18 cellular contexts compared by ENCODE assay signal in genomic region chr14:44866770-44867169, GRCh38.
DNase-seq lines count a peak whose midpoint lies in the region; ATAC-seq and TF ChIP-seq lines count a peak whose summit lies in the region.
"Had no signal": no experiment of that assay in that cellular context is flagged by ENCODE, and none has a peak within 500 bp of the region (broad histone marks: within the 10 kb centered on the region; RNA-seq: fewer than 3 reads in every experiment).

No MANE protein-coding gene starts in this region.

- no peak overlapping the region for H2AFZ ChIP-seq in trophoblast cell (ENCODE audit: insufficient read depth, low read length, poor library complexity)

- H2BK12ac ChIP-seq in trophoblast cell (ENCODE audit: low read length), result no peak overlapping the region

- H3K27me3 ChIP-seq in trophoblast cell (ENCODE audit: insufficient read depth, low read length), result no peaks in the 10 kb centered on the region
- H3K27me3 ChIP-seq in upper lobe of right lung, result no peaks in the 10 kb centered on the region
- no peaks in the 10 kb centered on the region for H3K27me3 ChIP-seq in SJCRH30
- H3K27me3 ChIP-seq: BLaER1 treated with 17β-estradiol and CSF1 and Interleukin-3, amounts not matched to agents 10 nM and 100 nM had no signal

- H3K4me1 ChIP-seq in trophoblast cell (ENCODE audit: control insufficient read depth in 1 of 2, insufficient read depth in 2 of 2, low read length in 2 of 2) (no peaks in the 10 kb centered on the region), upper lobe of right lung (no peaks in the 10 kb centered on the region), SJCRH30 (no peaks in the 10 kb centered on the region)
- H3K4me1 ChIP-seq: A549, Caco-2 had no signal

- no peaks in the 10 kb centered on the region for H3K79me2 ChIP-seq in trophoblast cell (ENCODE audit: control insufficient read depth, insufficient read depth, low read length, poor library complexity)

- no peak overlapping the region for H3K18ac ChIP-seq in trophoblast cell (ENCODE audit: low read length)

- DNase-seq in stimulated activated naive CD8-positive, alpha-beta T cell treated with anti-CD3 and anti-CD28 coated beads, Interleukin-15, Interleukin-2, amounts not matched to agents 100 U/mL and 50 U/mL, for 24 hours, result no peak
- DNase-seq in stimulated activated naive CD8-positive, alpha-beta T cell treated with anti-CD3 and anti-CD28 coated beads, Interleukin-15, amount 100 ng/mL, for 72 hours, result no peak
- no peak for DNase-seq in trophoblast cell
- DNase-seq in upper lobe of right lung, result no peak
- DNase-seq in SJCRH30, result no peak
- DNase-seq: AML-193; Caco-2; Calu3; CD4-positive, alpha-beta T cell; CD8-positive, alpha-beta T cell; DMS79 treated with DMSO at 0.1 percent for 48 hours; GF-D8 had no signal

- H3K27ac Mint-ChIP-seq in stimulated activated naive CD8-positive, alpha-beta T cell treated with anti-CD3 and anti-CD28 coated beads, Interleukin-15, amount 100 ng/mL, for 72 hours, result no peak overlapping the region
- H3K27ac Mint-ChIP-seq: B cell; CD4-positive, alpha-beta T cell; CD8-positive, alpha-beta T cell had no signal

- no peak overlapping the region for H3K4me2 ChIP-seq in trophoblast cell (ENCODE audit: low read length)
- H3K4me2 ChIP-seq: A549; BLaER1 treated with 17β-estradiol and CSF1 and Interleukin-3, amounts not matched to agents 10 nM and 100 nM had no signal

- H3K14ac ChIP-seq in trophoblast cell (ENCODE audit: low read length), result no peak overlapping the region

- H3K4me3 ChIP-seq in trophoblast cell (ENCODE audit: low read depth, low read length) (peak overlapping the region; percentile 5), upper lobe of right lung (no peak overlapping the region), SJCRH30 (no peak overlapping the region)
- H3K4me3 ChIP-seq: A549; BLaER1 treated with 17β-estradiol and CSF1 and Interleukin-3, amounts not matched to agents 10 nM and 100 nM had no signal

- peaks cover 7 to 9% of the 10 kb centered on the region in 2 donors for H3K9me3 Mint-ChIP-seq in stimulated activated naive CD8-positive, alpha-beta T cell treated with anti-CD3 and anti-CD28 coated beads, Interleukin-15, amount 100 ng/mL, for 72 hours
- H3K9me3 Mint-ChIP-seq: CD4-positive, alpha-beta T cell had no signal

- H4K8ac ChIP-seq in trophoblast cell (ENCODE audit: low read depth, low read length), result no peak overlapping the region

- no peak overlapping the region for H4K12ac ChIP-seq in trophoblast cell (ENCODE audit: low read depth, low read length)

- H3K36me3 ChIP-seq in trophoblast cell (ENCODE audit: control insufficient read depth in 1 of 2, insufficient read depth in 2 of 2, low read length in 2 of 2), result no peaks in the 10 kb centered on the region
- H3K36me3 ChIP-seq in upper lobe of right lung, result no peaks in the 10 kb centered on the region
- H3K36me3 ChIP-seq in SJCRH30, result no peaks in the 10 kb centered on the region
- H3K36me3 ChIP-seq: BLaER1 treated with 17β-estradiol and CSF1 and Interleukin-3, amounts not matched to agents 10 nM and 100 nM had no signal

- no peaks in the 10 kb centered on the region for H3K79me1 ChIP-seq in trophoblast cell (ENCODE audit: low read length)

- H3K27me3 Mint-ChIP-seq in stimulated activated naive CD8-positive, alpha-beta T cell treated with anti-CD3 and anti-CD28 coated beads, Interleukin-15, amount 100 ng/mL, for 72 hours, result peaks cover 7% of the 10 kb centered on the region

- H3K27ac ChIP-seq in trophoblast cell (ENCODE audit: low read depth, low read length) (no peak overlapping the region), upper lobe of right lung (no peak overlapping the region), SJCRH30 (no peak overlapping the region)
- H3K27ac ChIP-seq: 22Rv1; A549; BLaER1 treated with 17β-estradiol and CSF1 and Interleukin-3, amounts not matched to agents 10 nM and 100 nM; C4-2B had no signal

- TF ChIP-seq CTCF in upper lobe of right lung (IDR thresholded peaks at IDR 0.05), result no peak

- H2BK120ac ChIP-seq in trophoblast cell (ENCODE audit: insufficient read depth, low read length, poor library complexity), result no peak overlapping the region

- no CpG with 5 or more reads among the region's 1 CpG for WGBS in trophoblast cell (ENCODE audit: extremely low coverage, insufficient coverage, insufficient read length)

- intact Hi-C loops in upper lobe of right lung (cut with DNase I), result no loop called here

- H3K4me1 Mint-ChIP-seq in stimulated activated naive CD8-positive, alpha-beta T cell treated with anti-CD3 and anti-CD28 coated beads, Interleukin-15, amount 100 ng/mL, for 72 hours, result no peaks in the 10 kb centered on the region
- H3K4me1 Mint-ChIP-seq: B cell had no signal

- no peak overlapping the region for H3K23ac ChIP-seq in trophoblast cell (ENCODE audit: low read length)

- H3K9ac ChIP-seq in trophoblast cell (ENCODE audit: low read length), result no peak overlapping the region
- H3K9ac ChIP-seq: BLaER1 treated with 17β-estradiol and CSF1 and Interleukin-3, amounts not matched to agents 10 nM and 100 nM had no signal

- no peak overlapping the region for H3K4ac ChIP-seq in trophoblast cell (ENCODE audit: low read depth, low read length)

- no peak overlapping the region for H3K4me3 Mint-ChIP-seq in stimulated activated naive CD8-positive, alpha-beta T cell treated with anti-CD3 and anti-CD28 coated beads, Interleukin-15, amount 100 ng/mL, for 72 hours
- H3K4me3 Mint-ChIP-seq: B cell; CD4-positive, alpha-beta T cell; CD8-positive, alpha-beta T cell had no signal

- H4K91ac ChIP-seq in trophoblast cell (ENCODE audit: low read depth, low read length), result no peak overlapping the region

- H3K9me3 ChIP-seq in trophoblast cell (ENCODE audit: insufficient read depth, low read depth, low read length), result no peaks in the 10 kb centered on the region
- no peaks in the 10 kb centered on the region for H3K9me3 ChIP-seq in upper lobe of right lung
- no peaks in the 10 kb centered on the region for H3K9me3 ChIP-seq in SJCRH30 (replicated peaks)
- H3K9me3 ChIP-seq: A549, Caco-2 had no signal

- no peak overlapping the region for H2AK5ac ChIP-seq in trophoblast cell (ENCODE audit: low read length)

- no peak overlapping the region for H2BK5ac ChIP-seq in trophoblast cell (ENCODE audit: low read depth, low read length, poor library complexity)

- ATAC-seq in stimulated activated naive CD8-positive, alpha-beta T cell treated with anti-CD3 and anti-CD28 coated beads, Interleukin-15, Interleukin-2, amounts not matched to agents 100 U/mL and 50 U/mL, for 24 hours, result peak; percentile 9
- ATAC-seq in stimulated activated naive CD8-positive, alpha-beta T cell treated with anti-CD3 and anti-CD28 coated beads, Interleukin-15, amount 100 ng/mL, for 72 hours, result no peak
- ATAC-seq in upper lobe of right lung (peak; percentile 30), GM21723 (IDR thresholded peaks at IDR 0.05; ENCODE audit: unreplicated experiment) (no peak)
- ATAC-seq: A549; CD8-positive, alpha-beta T cell had no signal

Comparison
In these comparisons a context has a peak if more than half of its experiments do, and no peak if none do; other contexts are left out.
1. ATAC-seq: peak in stimulated activated naive CD8-positive, alpha-beta T cell treated with anti-CD3 and anti-CD28 coated beads, Interleukin-15, Interleukin-2, amounts not matched to agents 100 U/mL and 50 U/mL, for 24 hours (single experiment) and upper lobe of right lung (single experiment); none in stimulated activated naive CD8-positive, alpha-beta T cell treated with anti-CD3 and anti-CD28 coated beads, Interleukin-15, amount 100 ng/mL, for 72 hours (single experiment) and GM21723 (single experiment).